In the genomic region with DNA sequence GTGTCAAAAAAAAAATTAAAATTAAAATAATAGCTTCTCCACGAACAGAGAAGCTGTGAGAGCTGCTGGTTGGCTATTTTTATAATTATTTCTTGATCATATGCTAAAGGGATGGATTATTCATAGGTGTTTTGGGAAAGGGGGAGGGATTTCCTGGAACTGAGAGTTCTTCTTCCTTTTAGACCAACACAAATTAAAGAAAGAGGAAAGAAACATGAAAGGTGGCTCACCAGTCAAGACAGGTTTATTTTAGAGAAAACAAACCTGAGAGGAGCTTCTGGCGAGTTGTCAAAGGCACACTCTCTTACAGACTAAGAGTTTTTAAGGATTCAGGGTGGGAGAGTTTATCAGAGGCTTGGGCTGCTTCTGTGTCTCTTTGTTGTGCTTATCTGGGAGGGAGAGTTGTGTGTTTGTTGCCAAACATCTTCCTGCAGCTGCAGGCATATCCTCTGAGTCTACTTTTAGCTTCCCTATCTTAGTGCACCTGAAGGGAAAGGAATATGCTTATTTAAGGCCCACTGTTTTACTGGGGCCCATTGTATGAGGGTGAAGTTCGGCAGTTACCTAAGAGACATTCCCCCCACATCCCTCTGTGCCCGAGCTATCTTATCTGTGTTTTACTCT, we compare ENCODE assay signal across 8 cellular contexts. TPM values are rescaled to one million over a fixed set of nuclear protein-coding genes. Genes with fewer than 3 reads are reported as not detected.
DNase-seq lines count a peak whose midpoint lies in the region; ATAC-seq, FAIRE-seq and TF ChIP-seq lines count a peak whose summit lies in the region.
"Not testable (repeated sequence)": the region's sequence is repeated elsewhere in the genome, so short reads cannot be mapped to it uniquely, and the experiment has no call there.

No MANE protein-coding gene starts in this region.

- not testable (repeated sequence) for H3K9me1 ChIP-seq in K562 (ENCODE audit: control insufficient read depth, insufficient read depth, low read length)

- peak overlapping the region; percentile 78 for H3K27ac Mint-ChIP-seq in activated CD8-positive, alpha-beta memory T cell treated with anti-CD3 and anti-CD28 coated beads, Interleukin-2, amount 10 ng/mL, durations not matched to agents 7 days and 5 days
- H3K27ac Mint-ChIP-seq in activated naive CD4-positive, alpha-beta T cell treated with anti-CD3 and anti-CD28 coated beads, Interleukin-2, amount 10 ng/mL, durations not matched to agents 7 days and 5 days = peak overlapping the region; percentile 93
- peak overlapping the region; percentile 41 for H3K27ac Mint-ChIP-seq in stimulated activated memory B cell treated with anti-CD40 and anti-IgM and Interleukin-4, amounts not matched to agents 10 μg/mL and 1 μg/mL and 100 μg/mL, for 72 hours

- 0% methylated on average over 4 of the region's 4 CpGs for WGBS in K562 (ENCODE audit: insufficient coverage, low coverage, missing lambda C conversion rate)
- 70% methylated on average over 3 of the region's 4 CpGs for WGBS in mesenchymal stem cell

- intact Hi-C loops in OCI-LY7 (cut with micrococcal nuclease; ENCODE audit: unreplicated experiment); K562 (cut with micrococcal nuclease): not testable (repeated sequence)

- H3K4me3 ChIP-seq in DND-41 (ENCODE audit: low read depth in 1 of 2, low read length in 2 of 2); OCI-LY7 (ENCODE audit: low read depth, low read length, poor library complexity, severe bottlenecking); WERI-Rb-1 (ENCODE audit: low read depth, low read length); K562; mesenchymal stem cell (ENCODE audit: insufficient read depth in 1 of 2, low read depth in 1 of 2, low read length in 2 of 2): not testable (repeated sequence)

- H3K4me1 Mint-ChIP-seq in activated CD8-positive, alpha-beta memory T cell treated with anti-CD3 and anti-CD28 coated beads, Interleukin-2, amount 10 ng/mL, durations not matched to agents 7 days and 5 days = peaks cover 31% of the 10 kb centered on the region
- peaks cover 44% of the 10 kb centered on the region for H3K4me1 Mint-ChIP-seq in activated naive CD4-positive, alpha-beta T cell treated with anti-CD3 and anti-CD28 coated beads, Interleukin-2, amount 10 ng/mL, durations not matched to agents 7 days and 5 days
- H3K4me1 Mint-ChIP-seq in stimulated activated memory B cell treated with anti-CD40 and anti-IgM and Interleukin-4, amounts not matched to agents 10 μg/mL and 1 μg/mL and 100 μg/mL, for 72 hours = peaks cover 18% of the 10 kb centered on the region

- H4K8ac ChIP-seq in mesenchymal stem cell (ENCODE audit: low read length) = not testable (repeated sequence)

- CTCF ChIA-PET in OCI-LY7 (lab: Charles Lee; ENCODE audit: unreplicated experiment) = interaction anchor here (0.6 to 0.9 kb wide), 3 partner anchors 27 to 180 kb away, joined by 3 to 4 read pairs (median 3); no protein-coding TSS in a partner anchor
- CTCF ChIA-PET in activated CD8-positive, alpha-beta memory T cell treated with anti-CD3 and anti-CD28 coated beads, Interleukin-2, amount 10 ng/mL, durations not matched to agents 7 days and 5 days (lab: Charles Lee) = interaction anchor here (0.6 to 0.7 kb wide), 2 partner anchors 124 to 453 kb away, joined by 3 read pairs; no protein-coding TSS in a partner anchor
- CTCF ChIA-PET in activated naive CD4-positive, alpha-beta T cell treated with anti-CD3 and anti-CD28 coated beads, Interleukin-2, amount 10 ng/mL, durations not matched to agents 7 days and 5 days (lab: Charles Lee) = interaction anchor here (0.7 to 2.2 kb wide), 3 partner anchors 12 to 55 kb away, joined by 3 to 5 read pairs (median 4); no protein-coding TSS in a partner anchor
- CTCF ChIA-PET in K562 (lab: Yijun Ruan, JAX; ENCODE audit: low intra/inter-chr PET ratio) = not testable (repeated sequence)

- H2AFZ ChIP-seq in DND-41 (ENCODE audit: low read depth, low read length) (peak overlapping the region; percentile 26; the same call in 1 of the 2 replicates), OCI-LY7 (ENCODE audit: low read length) (peak overlapping the region; percentile 45; the same call in 1 of the 2 replicates)
- H2AFZ ChIP-seq in K562 (ENCODE audit: low read depth, low read length); mesenchymal stem cell (ENCODE audit: low read depth, low read length): not testable (repeated sequence)

- not testable (repeated sequence) for H4K20me1 ChIP-seq in DND-41 (ENCODE audit: insufficient read depth, low read length); OCI-LY7 (ENCODE audit: insufficient read depth, low read length); K562 (replicated peaks; ENCODE audit: control insufficient read depth, insufficient read depth, low read length)

- H3K27me3 Mint-ChIP-seq in activated CD8-positive, alpha-beta memory T cell treated with anti-CD3 and anti-CD28 coated beads, Interleukin-2, amount 10 ng/mL, durations not matched to agents 7 days and 5 days; activated naive CD4-positive, alpha-beta T cell treated with anti-CD3 and anti-CD28 coated beads, Interleukin-2, amount 10 ng/mL, durations not matched to agents 7 days and 5 days; stimulated activated memory B cell treated with anti-CD40 and anti-IgM and Interleukin-4, amounts not matched to agents 10 μg/mL and 1 μg/mL and 100 μg/mL, for 72 hours: not testable (repeated sequence)

- not testable (repeated sequence) for H3K27ac ChIP-seq in DND-41 (ENCODE audit: low read length); mesenchymal stem cell (ENCODE audit: low read length, poor library complexity, severe bottlenecking)
- peak overlapping the region; percentile 60 for H3K27ac ChIP-seq in OCI-LY7 (ENCODE audit: low read depth, low read length, poor library complexity, severe bottlenecking)
- peak overlapping the region; percentile 8; the same call in 1 of the 2 replicates for H3K27ac ChIP-seq in WERI-Rb-1
- H3K27ac ChIP-seq in K562 (ENCODE audit: extremely low read depth, low read depth, low read length) = peak overlapping the region; percentile 34; the same call in 1 of the 3 replicates

- not testable (repeated sequence) for H3K14ac ChIP-seq in mesenchymal stem cell (ENCODE audit: low read length in 2 of 2)

- not testable (repeated sequence) for H2AK5ac ChIP-seq in mesenchymal stem cell (ENCODE audit: low read length, severe bottlenecking)

- TF ChIP-seq EP300 in K562 (IDR thresholded peaks at IDR 0.05; ENCODE audit: low read length) = 0 out of 2 replicates have a peak, but pooled peaks have one; percentile 3

- not testable (repeated sequence) for TF ChIP-seq RAD21 in K562 (CRISPR knock-in tag; conservative IDR thresholded peaks at IDR 0.05 in 1 of 2, IDR thresholded peaks at IDR 0.05 in 1 of 2)

- not testable (repeated sequence) for H2BK12ac ChIP-seq in mesenchymal stem cell (ENCODE audit: low read length in 2 of 2)

- not testable (repeated sequence) for H3K79me2 ChIP-seq in DND-41 (ENCODE audit: insufficient read depth, low read length); OCI-LY7 (ENCODE audit: insufficient read depth, low read depth, low read length); K562 (ENCODE audit: control insufficient read depth, insufficient read depth, low read length)

- not testable (repeated sequence) for H3K36me3 Mint-ChIP-seq in activated CD8-positive, alpha-beta memory T cell treated with anti-CD3 and anti-CD28 coated beads, Interleukin-2, amount 10 ng/mL, durations not matched to agents 7 days and 5 days; activated naive CD4-positive, alpha-beta T cell treated with anti-CD3 and anti-CD28 coated beads, Interleukin-2, amount 10 ng/mL, durations not matched to agents 7 days and 5 days; stimulated activated memory B cell treated with anti-CD40 and anti-IgM and Interleukin-4, amounts not matched to agents 10 μg/mL and 1 μg/mL and 100 μg/mL, for 72 hours

- H3K9me3 ChIP-seq in DND-41 (ENCODE audit: insufficient read depth, low read length, severe bottlenecking); K562 (replicated peaks; ENCODE audit: control insufficient read depth, insufficient read depth, low read depth, low read length); mesenchymal stem cell (ENCODE audit: control insufficient read depth, low read length): not testable (repeated sequence)
- H3K9me3 ChIP-seq in OCI-LY7 (ENCODE audit: low read length) (peaks cover 15% of the 10 kb centered on the region), WERI-Rb-1 (ENCODE audit: severe bottlenecking) (peaks cover 14% of the 10 kb centered on the region)

- POLR2A ChIA-PET in OCI-LY7 (lab: Charles Lee) (interaction anchor here (0.7 to 1.4 kb wide), 5 partner anchors 29 to 642 kb away, joined by 3 to 5 read pairs (median 3); no protein-coding TSS in a partner anchor), K562 (lab: Yijun Ruan, JAX) (interaction anchor here (1.1 kb wide), 1 partner anchor 14 kb away, joined by 3 read pairs; no protein-coding TSS in a partner anchor)

- H3K27me3 ChIP-seq in DND-41 (ENCODE audit: insufficient read depth, low read length, poor library complexity); WERI-Rb-1 (ENCODE audit: insufficient read depth, low read depth, severe bottlenecking); K562 (ENCODE audit: control insufficient read depth in 2 of 2, insufficient read depth in 2 of 2, low read length in 2 of 2); mesenchymal stem cell (ENCODE audit: control insufficient read depth in 1 of 2, insufficient read depth in 1 of 2, low read length in 2 of 2): not testable (repeated sequence)

- H3K9ac ChIP-seq in DND-41 (ENCODE audit: low read depth, low read length); K562 (ENCODE audit: insufficient read depth in 1 of 2, low read depth in 2 of 2, low read length in 2 of 2): not testable (repeated sequence)
- H3K9ac ChIP-seq in mesenchymal stem cell (ENCODE audit: low read length) = peak overlapping the region; percentile 59

- not testable (repeated sequence) for H2BK15ac ChIP-seq in mesenchymal stem cell (ENCODE audit: low read depth, poor library complexity, severe bottlenecking)

- FAIRE-seq in K562 (lab: Jason Lieb, UNC) = not testable (repeated sequence)

- in situ Hi-C loops in K562 (cut with MboI) = not testable (repeated sequence)

- not testable (repeated sequence) for H3K4me1 ChIP-seq in DND-41 (ENCODE audit: insufficient read depth, low read length); K562 (replicated peaks in 1 of 2; ENCODE audit: control insufficient read depth in 2 of 2, insufficient read depth in 2 of 2, low read length in 2 of 2); mesenchymal stem cell (ENCODE audit: control insufficient read depth, insufficient read depth, low read depth, low read length)
- H3K4me1 ChIP-seq in OCI-LY7 (ENCODE audit: insufficient read depth, low read length, poor library complexity, severe bottlenecking) = peaks cover 36% of the 10 kb centered on the region

- not testable (repeated sequence) for BruUV-seq in OCI-LY7 (replicated peaks; lab: Mats Ljungman, UMichigan); K562 (replicated peaks; lab: Mats Ljungman, UMichigan)

- not testable (repeated sequence) for TF ChIP-seq POLR2A in K562 (conservative IDR thresholded peaks at IDR 0.05)

- not testable (repeated sequence) for H3K18ac ChIP-seq in mesenchymal stem cell (ENCODE audit: low read depth in 1 of 2, low read length in 2 of 2)

- not testable (repeated sequence) for DNase-seq in DND-41; OCI-LY7 (ENCODE audit: low spot score); WERI-Rb-1; activated CD8-positive, alpha-beta memory T cell treated with anti-CD3 and anti-CD28 coated beads, Interleukin-2, amount 10 ng/mL, durations not matched to agents 7 days and 5 days; activated naive CD4-positive, alpha-beta T cell treated with anti-CD3 and anti-CD28 coated beads, Interleukin-2, amount 10 ng/mL, durations not matched to agents 7 days and 5 days; K562 (ENCODE audit: extremely low read depth in 1 of 4, low spot score in 3 of 4); mesenchymal stem cell

- not testable (repeated sequence) for H3K4me3 Mint-ChIP-seq in activated CD8-positive, alpha-beta memory T cell treated with anti-CD3 and anti-CD28 coated beads, Interleukin-2, amount 10 ng/mL, durations not matched to agents 7 days and 5 days; stimulated activated memory B cell treated with anti-CD40 and anti-IgM and Interleukin-4, amounts not matched to agents 10 μg/mL and 1 μg/mL and 100 μg/mL, for 72 hours
- peak overlapping the region; percentile 24 for H3K4me3 Mint-ChIP-seq in activated naive CD4-positive, alpha-beta T cell treated with anti-CD3 and anti-CD28 coated beads, Interleukin-2, amount 10 ng/mL, durations not matched to agents 7 days and 5 days

- not testable (repeated sequence) for H2BK5ac ChIP-seq in mesenchymal stem cell (ENCODE audit: low read depth, low read length, poor library complexity, severe bottlenecking)

- ATAC-seq in DND-41 (ENCODE audit: insufficient read depth, low read depth); activated CD8-positive, alpha-beta memory T cell treated with anti-CD3 and anti-CD28 coated beads, Interleukin-2, amount 10 ng/mL, durations not matched to agents 7 days and 5 days; K562; stimulated activated memory B cell treated with anti-CD40 and anti-IgM and Interleukin-4, amounts not matched to agents 10 μg/mL and 1 μg/mL and 100 μg/mL, for 72 hours: not testable (repeated sequence)

- not testable (repeated sequence) for H4K91ac ChIP-seq in mesenchymal stem cell (ENCODE audit: low read length)

- not testable (repeated sequence) for H3K9me3 Mint-ChIP-seq in activated CD8-positive, alpha-beta memory T cell treated with anti-CD3 and anti-CD28 coated beads, Interleukin-2, amount 10 ng/mL, durations not matched to agents 7 days and 5 days (ENCODE audit: low read depth); stimulated activated memory B cell treated with anti-CD40 and anti-IgM and Interleukin-4, amounts not matched to agents 10 μg/mL and 1 μg/mL and 100 μg/mL, for 72 hours
- peaks cover 15% of the 10 kb centered on the region for H3K9me3 Mint-ChIP-seq in activated naive CD4-positive, alpha-beta T cell treated with anti-CD3 and anti-CD28 coated beads, Interleukin-2, amount 10 ng/mL, durations not matched to agents 7 days and 5 days

- H3K4me2 ChIP-seq in DND-41 (ENCODE audit: insufficient read depth, low read length); K562 (ENCODE audit: insufficient read depth, low read length); mesenchymal stem cell (ENCODE audit: low read length, poor library complexity, severe bottlenecking): not testable (repeated sequence)
- peak overlapping the region; percentile 20; the same call in 1 of the 2 replicates for H3K4me2 ChIP-seq in OCI-LY7 (ENCODE audit: low read length)

- H3K36me3 ChIP-seq in DND-41 (ENCODE audit: insufficient read depth, low read length); OCI-LY7 (ENCODE audit: insufficient read depth, low read length); WERI-Rb-1; K562 (ENCODE audit: control insufficient read depth, insufficient read depth, low read length); mesenchymal stem cell (ENCODE audit: control insufficient read depth in 1 of 2, insufficient read depth in 2 of 2, low read depth in 1 of 2, low read length in 2 of 2): not testable (repeated sequence)

- H3K4ac ChIP-seq in mesenchymal stem cell (ENCODE audit: low read depth in 1 of 2, low read length in 2 of 2) = not testable (repeated sequence)

- not testable (repeated sequence) for H2BK120ac ChIP-seq in mesenchymal stem cell (ENCODE audit: low read depth, low read length)

- not testable (repeated sequence) for H3K23ac ChIP-seq in mesenchymal stem cell (ENCODE audit: low read length in 2 of 2)

- not testable (repeated sequence) for H3K9me2 ChIP-seq in OCI-LY7 (ENCODE audit: insufficient read depth, low read length)

- not testable (repeated sequence) for H3K79me1 ChIP-seq in mesenchymal stem cell (replicated peaks; ENCODE audit: low read length, poor library complexity, severe bottlenecking)

- not testable (repeated sequence) for TF ChIP-seq CTCF in DND-41 (IDR thresholded peaks at IDR 0.05; ENCODE audit: borderline replicate concordance, extremely low read depth, low read length, poor library complexity, severe bottlenecking); OCI-LY7 (conservative IDR thresholded peaks at IDR 0.05; ENCODE audit: low read length); WERI-Rb-1 (IDR thresholded peaks at IDR 0.05; ENCODE audit: low read depth, low read length); K562 (IDR thresholded peaks at IDR 0.05 in 2 of 3, conservative IDR thresholded peaks at IDR 0.05 in 1 of 3; ENCODE audit: insufficient read depth in 2 of 3, low read depth in 1 of 3, low read length in 3 of 3)

RNA-seq across cellular contexts. Expression of a gene that starts 29.8 kb away (rescaled TPM):
- total RNA-seq in OCI-LY7 (2014; rRNA removed; shearing (Covaris generic)) = 140 and 146 TPM in 2 replicates
- 264 and 275 TPM in 2 replicates for total RNA-seq in OCI-LY7 (2022)
- 100 to 1,000 TPM; 174 to 200 TPM for total RNA-seq in activated CD8-positive, alpha-beta memory T cell treated with anti-CD3 and anti-CD28 coated beads, Interleukin-2, amount 10 ng/mL, durations not matched to agents 7 days and 5 days
- total RNA-seq in K562 (2011; cell fraction: chromatin; rRNA removed; ENCODE audit: low replicate concordance) = 91.4 and 203 TPM in 2 replicates
- 57.5 and 69.1 TPM in 2 replicates for total RNA-seq in K562 (2011; cell fraction: nucleolus; rRNA removed)
- total RNA-seq in K562 (2011; cell fraction: nucleoplasm; rRNA removed) = 128 and 212 TPM in 2 replicates
- 153 and 181 TPM in 2 replicates for total RNA-seq in K562 (2014; rRNA removed)
- total RNA-seq in K562 (2014; rRNA removed; fragmentation: Illumina TruSeq; extraction: Trizol) = 203 and 241 TPM in 2 replicates
- total RNA-seq in K562 (2015; rRNA removed; fragmentation: Illumina TruSeq; extraction: Trizol) = 182 and 195 TPM in 2 replicates
- 178 and 197 TPM in 2 replicates for total RNA-seq in K562 (2021)
- 223 and 280 TPM in 2 replicates for polyA plus RNA-seq in K562 (2011; rRNA removed)
- 55.3 and 113 TPM in 2 replicates for polyA plus RNA-seq in K562 (2011; cell fraction: cytosol; rRNA removed)
- polyA plus RNA-seq in K562 (2011; cell fraction: nucleus; rRNA removed) = 73.0 and 117 TPM in 2 replicates
- 169 and 223 TPM in 2 replicates for polyA plus RNA-seq in K562 (2012)
- 247 and 286 TPM in 2 replicates for polyA plus RNA-seq in K562 (2014; fragmentation: Illumina TruSeq; extraction: Trizol)
- 10 to 100 TPM; 67.4 to 76.3 TPM for polyA plus RNA-seq in K562 (2014; fragmentation: Nextera tagmentation; extraction: Ambion mirVana)
- polyA plus RNA-seq in K562 (2014; rRNA removed) = 184 and 189 TPM in 2 replicates
- 168 and 213 TPM in 2 replicates for polyA minus RNA-seq in K562 (2011; rRNA and poly(A)+ RNA removed)
- 76.7 and 92.6 TPM in 2 replicates for polyA minus RNA-seq in K562 (2011; cell fraction: cytosol; rRNA and poly(A)+ RNA removed)
- 44.8 and 82.3 TPM in 2 replicates for polyA minus RNA-seq in K562 (2011; cell fraction: nucleus; rRNA and poly(A)+ RNA removed)
- 121 TPM for polyA plus RNA-seq in mesenchymal stem cell (2013, experiment 1 of 2)
- polyA plus RNA-seq in mesenchymal stem cell (2013, experiment 2 of 2) = 123 TPM

Comparison
In these comparisons a context has a peak if more than half of its experiments do, and no peak if none do; other contexts are left out.
1. H3K27ac Mint-ChIP-seq: peak in every context shown above with its lines; median percentile 93 in activated naive CD4-positive, alpha-beta T cell treated with anti-CD3 and anti-CD28 coated beads, Interleukin-2, amount 10 ng/mL, durations not matched to agents 7 days and 5 days; 78 in activated CD8-positive, alpha-beta memory T cell treated with anti-CD3 and anti-CD28 coated beads, Interleukin-2, amount 10 ng/mL, durations not matched to agents 7 days and 5 days; 41 in stimulated activated memory B cell treated with anti-CD40 and anti-IgM and Interleukin-4, amounts not matched to agents 10 μg/mL and 1 μg/mL and 100 μg/mL, for 72 hours.